In the genomic region with DNA sequence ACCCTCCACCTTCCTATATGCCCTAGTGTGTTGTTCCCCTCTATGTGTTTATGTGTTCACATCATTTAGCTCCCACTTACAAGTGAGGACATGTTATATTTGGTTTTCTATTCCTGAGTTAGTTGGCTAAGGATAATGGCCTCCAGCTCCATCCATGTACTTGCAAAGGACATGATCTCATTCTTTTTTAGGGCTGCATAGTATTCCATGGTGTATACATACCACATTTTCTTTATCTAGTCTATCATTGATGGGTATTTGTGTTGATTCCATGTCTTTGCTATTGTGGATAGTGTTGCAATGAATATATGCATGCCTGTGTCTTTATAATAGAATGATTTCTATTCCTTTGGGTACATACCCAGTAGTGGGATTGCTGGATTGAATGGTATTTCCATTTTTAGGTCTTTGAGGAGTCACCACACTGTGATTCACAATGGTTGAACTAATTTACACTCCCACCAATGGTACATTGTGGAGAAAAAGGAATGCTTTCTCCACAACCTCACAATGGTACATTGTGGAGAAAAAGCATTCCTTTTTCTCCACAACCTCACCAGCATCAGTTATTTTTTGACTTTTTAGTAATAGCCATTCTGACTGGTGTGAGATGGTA, we compare ENCODE assay signal across 8 cellular contexts. TPM values are rescaled to one million over a fixed set of nuclear protein-coding genes. Genes with fewer than 3 reads are reported as not detected.
DNase-seq lines count a peak whose midpoint lies in the region; ATAC-seq and TF ChIP-seq lines count a peak whose summit lies in the region.
"Not testable (repeated sequence)": the region's sequence is repeated elsewhere in the genome, so short reads cannot be mapped to it uniquely, and the experiment has no call there.

No MANE protein-coding gene starts in this region.

- not testable (repeated sequence) for H3K27me3 ChIP-seq in brain microvascular endothelial cell (replicated peaks)

- not testable (repeated sequence) for TF ChIP-seq CTCF in AG09309 (IDR thresholded peaks at IDR 0.05; ENCODE audit: control insufficient read depth, insufficient read depth, low read depth, low read length, missing control alignments); brain microvascular endothelial cell (IDR thresholded peaks at IDR 0.05; ENCODE audit: low read depth, low read length, missing control alignments)

- not testable (repeated sequence) for H3K27ac ChIP-seq in brain microvascular endothelial cell

- ATAC-seq in SK-N-SH treated with all-trans-retinoic acid at 6 μM for 48 hours, result not testable (repeated sequence)

- in situ Hi-C loops in brain microvascular endothelial cell (cut with HindIII; ENCODE audit: low pct_ligation_motif_present, low sequenced_read_pairs), result not testable (repeated sequence)

- not testable (repeated sequence) for H3K4me3 ChIP-seq in AG09309 (ENCODE audit: control insufficient read depth, low read depth, low read length); brain microvascular endothelial cell (ENCODE audit: low read depth, low read length)

- DNase-seq in AG09309 (ENCODE audit: low read depth) (peak; percentile 64), GM04504 (ENCODE audit: low read depth) (peak; percentile 17), LHCN-M2 (ENCODE audit: low read depth) (peak; percentile 80), brain microvascular endothelial cell (peak; percentile 35), fibroblast of peridontal ligament (ENCODE audit: extremely low read depth) (peak; percentile 62), kidney glomerular epithelial cell (lab: John Stamatoyannopoulos, UW) (peak; percentile 41), renal cortical epithelial cell (ENCODE audit: low read depth) (peak; percentile 95)

- H3K36me3 ChIP-seq in brain microvascular endothelial cell (replicated peaks), result not testable (repeated sequence)

TF ChIP-seq in SK-N-SH treated with all-trans-retinoic acid at 6 μM for 48 hours, 23 proteins besides CTCF, POLR2A, EP300 and RAD21:
- peak; percentile 90 for TF ChIP-seq ZNF8 (CRISPR knock-in tag; IDR thresholded peaks at IDR 0.05)

RNA-seq across cellular contexts. Expression of gene ROR1, which starts 52.5 kb away (rescaled TPM):
- total RNA-seq in LHCN-M2 (2014; rRNA removed) (7.6 and 7.9 TPM in 2 replicates), renal cortical epithelial cell (16.5 and 17.2 TPM in 2 replicates)
- polyA plus RNA-seq in LHCN-M2 (2012), result 6.0 TPM

Comparison
In these comparisons a context has a peak if more than half of its experiments do, and no peak if none do; other contexts are left out.
1. DNase-seq: peak in every context shown above with its lines; median percentile 95 in renal cortical epithelial cell; 80 in LHCN-M2; 64 in AG09309; 62 in fibroblast of peridontal ligament; 41 in kidney glomerular epithelial cell; 35 in brain microvascular endothelial cell; 17 in GM04504.